Comparison of ENCODE assay signal across 14 cellular contexts in genomic region chr7:150620617-150621371, GRCh38. TPM values are rescaled to one million over a fixed set of nuclear protein-coding genes. Genes with fewer than 3 reads are reported as not detected.
A peak's percentile ranks its signal among the peaks of the same experiment; 100 is the strongest.
DNase-seq lines count a peak whose midpoint lies in the region; ATAC-seq and FAIRE-seq lines count a peak whose summit lies in the region.
"Had no signal": no experiment of that assay in that cellular context is flagged by ENCODE, and none has a peak within 500 bp of the region (broad histone marks: within the 10 kb centered on the region; RNA-seq: fewer than 3 reads in every experiment).

No MANE protein-coding gene starts in this region.

- H3K9me3 ChIP-seq in effector memory CD4-positive, alpha-beta T cell (ENCODE audit: control insufficient read depth, low read length) = peaks cover 3% of the 10 kb centered on the region
- H3K9me3 ChIP-seq: A549, ovary, upper lobe of left lung had no signal

- H3K4me1 ChIP-seq in effector memory CD4-positive, alpha-beta T cell (ENCODE audit: control insufficient read depth, insufficient read depth, low read length, poor library complexity, severe bottlenecking) = peaks cover 12% of the 10 kb centered on the region
- H3K4me1 ChIP-seq: A549, upper lobe of left lung had no signal

- no peak overlapping the region for H3K4me3 ChIP-seq in effector memory CD4-positive, alpha-beta T cell (ENCODE audit: insufficient read depth, low read depth, low read length, poor library complexity, severe bottlenecking)
- H3K4me3 ChIP-seq: A549, coronary artery, ovary, upper lobe of left lung had no signal

- peak overlapping the region; percentile 63 for H3K4me3 Mint-ChIP-seq in activated CD4-positive, alpha-beta T cell treated with anti-CD3 and anti-CD28 coated beads, Interleukin-2, amount 10 ng/mL, durations not matched to agents 24 days and 14 days

- DNase-seq in activated CD4-positive, alpha-beta T cell treated with anti-CD3 and anti-CD28 coated beads, Interleukin-2, amount 10 ng/mL, durations not matched to agents 24 days and 14 days = peak; percentile 67
- DNase-seq in activated CD4-positive, alpha-beta T cell treated with anti-CD3 and anti-CD28 coated beads, Interleukin-2, amount 50 U/mL, for 4 hours = no peak
- DNase-seq in effector memory CD4-positive, alpha-beta T cell = no peak
- DNase-seq in HTR-8/SVneo (ENCODE audit: insufficient read length, low spot score) (no peak), NCI-H2081 treated with DMSO at 0.1 percent for 48 hours (lab: John Stamatoyannopoulos, UW) (no peak)
- DNase-seq: activated CD4-positive, CD25-positive, alpha-beta regulatory T cell treated with anti-CD3 and anti-CD28 coated beads, Interleukin-2, amount 50 U/mL, for 72 hours; ovary; upper lobe of left lung had no signal

- H3K9me3 Mint-ChIP-seq in activated CD4-positive, alpha-beta T cell treated with anti-CD3 and anti-CD28 coated beads, Interleukin-2, amount 10 ng/mL, durations not matched to agents 24 days and 14 days = peaks cover 5% of the 10 kb centered on the region

- H3K27ac Mint-ChIP-seq in activated CD4-positive, alpha-beta T cell treated with anti-CD3 and anti-CD28 coated beads, Interleukin-2, amount 10 ng/mL, durations not matched to agents 24 days and 14 days = peak overlapping the region; percentile 85

- no peaks in the 10 kb centered on the region for H3K27me3 Mint-ChIP-seq in activated CD4-positive, alpha-beta T cell treated with anti-CD3 and anti-CD28 coated beads, Interleukin-2, amount 10 ng/mL, durations not matched to agents 24 days and 14 days

- H3K36me3 ChIP-seq in effector memory CD4-positive, alpha-beta T cell (ENCODE audit: control insufficient read depth, insufficient read depth, low read length) = no peaks in the 10 kb centered on the region
- H3K36me3 ChIP-seq: ovary, upper lobe of left lung had no signal

- H3K4me1 Mint-ChIP-seq in activated CD4-positive, alpha-beta T cell treated with anti-CD3 and anti-CD28 coated beads, Interleukin-2, amount 10 ng/mL, durations not matched to agents 24 days and 14 days = peaks cover 51% of the 10 kb centered on the region

- H3K27me3 ChIP-seq in effector memory CD4-positive, alpha-beta T cell (replicated peaks; ENCODE audit: control insufficient read depth, insufficient read depth, low read length, poor library complexity, severe bottlenecking) = no peaks in the 10 kb centered on the region
- H3K27me3 ChIP-seq: ovary, upper lobe of left lung had no signal

- H3K36me3 Mint-ChIP-seq in activated CD4-positive, alpha-beta T cell treated with anti-CD3 and anti-CD28 coated beads, Interleukin-2, amount 10 ng/mL, durations not matched to agents 24 days and 14 days (ENCODE audit: low read depth) = peaks cover 42% of the 10 kb centered on the region

- FAIRE-seq in HTR-8/SVneo (lab: Jason Lieb, UNC) = no peak
- FAIRE-seq: A549 had no signal

- intact Hi-C loops in activated CD4-positive, alpha-beta T cell treated with anti-CD3 and anti-CD28 coated beads, Interleukin-2, amount 10 ng/mL, durations not matched to agents 24 days and 14 days (cut with micrococcal nuclease) = loop anchor here (1.0 to 2.0 kb wide), 5 partner anchors 12 to 170 kb away; partner anchors contain the start of genes GIMAP6 and GIMAP8

- H3K27ac ChIP-seq in effector memory CD4-positive, alpha-beta T cell (ENCODE audit: insufficient read depth, low read length, poor library complexity, severe bottlenecking) = peak overlapping the region; percentile 17
- H3K27ac ChIP-seq: A549, coronary artery, ovary, upper lobe of left lung had no signal

- ATAC-seq in GM19395 (IDR thresholded peaks at IDR 0.05; ENCODE audit: unreplicated experiment) = peak; percentile 76
- ATAC-seq in HG03196 (IDR thresholded peaks at IDR 0.05; ENCODE audit: unreplicated experiment) = peak; percentile 59
- no peak for ATAC-seq in HG03457 (IDR thresholded peaks at IDR 0.05; ENCODE audit: unreplicated experiment)
- ATAC-seq: A549 had no signal

RNA-seq across cellular contexts. Expression of gene GIMAP6, which starts 11.4 kb away (rescaled TPM):
- 35.5 and 35.8 TPM in 2 replicates for total RNA-seq in activated CD4-positive, alpha-beta T cell treated with anti-CD3 and anti-CD28 coated beads, Interleukin-2, amount 10 ng/mL, durations not matched to agents 24 days and 14 days

RNA-seq across cellular contexts. Expression of gene GIMAP4, which starts 53.6 kb away (rescaled TPM):
- 61.1 and 62.7 TPM in 2 replicates for total RNA-seq in activated CD4-positive, alpha-beta T cell treated with anti-CD3 and anti-CD28 coated beads, Interleukin-2, amount 10 ng/mL, durations not matched to agents 24 days and 14 days
- total RNA-seq: fibroblast of lung had no signal
